8 cellular contexts compared by ENCODE assay signal in genomic region chr7:142384508-142384922, GRCh38.
DNase-seq lines count a peak whose midpoint lies in the region; ATAC-seq and TF ChIP-seq lines count a peak whose summit lies in the region.
"Had no signal": no experiment of that assay in that cellular context is flagged by ENCODE, and none has a peak within 500 bp of the region (broad histone marks: within the 10 kb centered on the region; RNA-seq: fewer than 3 reads in every experiment).

No MANE protein-coding gene starts in this region.

- TF ChIP-seq CTCF in astrocyte of the spinal cord (IDR thresholded peaks at IDR 0.05; ENCODE audit: low read depth, low read length): no peak
- TF ChIP-seq CTCF in GM13977 (IDR thresholded peaks at IDR 0.05; ENCODE audit: extremely low read depth, insufficient read depth, missing control alignments): no peak

- ATAC-seq in GM21576 (IDR thresholded peaks at IDR 0.05; ENCODE audit: unreplicated experiment): no peak

- peak; percentile 23 for DNase-seq in GOT3 (lab: John Stamatoyannopoulos, UW)
- DNase-seq in OCI-M1 (lab: John Stamatoyannopoulos, UW): peak; percentile 29
- DNase-seq in astrocyte of the spinal cord (ENCODE audit: low read depth, low spot score): peak; percentile 46
- peak; percentile 27 to 53 for DNase-seq in stimulated activated CD4-positive, alpha-beta T cell treated with anti-CD3 and anti-CD28 coated beads, Interleukin-2, amount 100 ng/mL, for 24 hours
- no peak for DNase-seq in iPS-NIHi7 (ENCODE audit: extremely low spot score)
- no peak for DNase-seq in GM13977 (ENCODE audit: low spot score)
- DNase-seq: naive B cell had no signal

- in situ Hi-C loops in astrocyte of the spinal cord (cut with HindIII; ENCODE audit: low sequenced_read_pairs): no loop called here
- in situ Hi-C loops in GM13977 (cut with MboI; ENCODE audit: low pct_unique_long_range_greater_than_20kb, low sequenced_read_pairs, unreplicated experiment): no loop called here

- no peak overlapping the region for H3K4me3 ChIP-seq in astrocyte of the spinal cord (ENCODE audit: low read depth, low read length)

Comparison
In these comparisons a context has a peak if more than half of its experiments do, and no peak if none do; other contexts are left out.
1. DNase-seq: peak in GOT3 (single experiment), OCI-M1 (single experiment), astrocyte of the spinal cord (single experiment) and stimulated activated CD4-positive, alpha-beta T cell treated with anti-CD3 and anti-CD28 coated beads, Interleukin-2, amount 100 ng/mL, for 24 hours (2 of 2); none in iPS-NIHi7 (single experiment) and GM13977 (single experiment).